8 cellular contexts compared by ENCODE assay signal in genomic region chr19:6393074-6393981, GRCh38. TPM values are rescaled to one million over a fixed set of nuclear protein-coding genes. Genes with fewer than 3 reads are reported as not detected.
DNase-seq lines count a peak whose midpoint lies in the region; ATAC-seq and TF ChIP-seq lines count a peak whose summit lies in the region.

Gene GTF2F1, minus strand, starts transcription at chr19:6393164. Its CDS starts 169 bp downstream, at chr19:6392995.

- TF ChIP-seq CTCF in Calu3 (IDR thresholded peaks at IDR 0.05; ENCODE audit: unreplicated experiment): no peak
- TF ChIP-seq CTCF in OCI-LY7 (conservative IDR thresholded peaks at IDR 0.05; ENCODE audit: low read length): peak; percentile 50

- H3K9me3 ChIP-seq in OCI-LY7 (ENCODE audit: low read length) (no peaks in the 10 kb centered on the region), mononuclear cell (ENCODE audit: low read depth, low read length) (no peaks in the 10 kb centered on the region)

- no peaks in the 10 kb centered on the region for H4K20me1 ChIP-seq in OCI-LY7 (ENCODE audit: insufficient read depth, low read length)

- H3K79me2 ChIP-seq in OCI-LY7 (ENCODE audit: insufficient read depth, low read depth, low read length): peaks cover 15% of the 10 kb centered on the region

- H3K9me3 Mint-ChIP-seq in Calu3 (ENCODE audit: low read depth, unreplicated experiment): no peaks in the 10 kb centered on the region

- peaks cover 14% of the 10 kb centered on the region for H3K4me1 ChIP-seq in OCI-LY7 (ENCODE audit: insufficient read depth, low read length, poor library complexity, severe bottlenecking)
- H3K4me1 ChIP-seq in mononuclear cell (ENCODE audit: insufficient read depth, low read length): peaks cover 19% of the 10 kb centered on the region

- H3K27ac ChIP-seq in OCI-LY7 (ENCODE audit: low read depth, low read length, poor library complexity, severe bottlenecking): peak within 1 kb of the TSS; percentile 44

- peak; percentile 83 for ATAC-seq in GM21423 (IDR thresholded peaks at IDR 0.05; ENCODE audit: unreplicated experiment)

- peak within 1 kb of the TSS; percentile 94 for H3K27ac Mint-ChIP-seq in Calu3 (ENCODE audit: unreplicated experiment)

- intact Hi-C loops in Calu3 (cut with micrococcal nuclease; ENCODE audit: unreplicated experiment) (no loop called here), OCI-LY7 (cut with micrococcal nuclease; ENCODE audit: unreplicated experiment) (loop anchor here (10.0 kb wide), 1 partner anchor 111 kb away; the partner anchor contains the start of gene TUBB4A)

- H3K27me3 Mint-ChIP-seq in Calu3 (ENCODE audit: unreplicated experiment): no peaks in the 10 kb centered on the region

- CTCF ChIA-PET in Calu3 (lab: Charles Lee) (interaction anchor here (1.0 kb wide), 1 partner anchor 224 kb away, joined by 3 read pairs; no protein-coding TSS in a partner anchor), OCI-LY7 (lab: Charles Lee; ENCODE audit: unreplicated experiment) (no interaction called here)

- H3K36me3 ChIP-seq in OCI-LY7 (ENCODE audit: insufficient read depth, low read length): peaks cover 26% of the 10 kb centered on the region

- peaks cover 16% of the 10 kb centered on the region for H3K4me1 Mint-ChIP-seq in Calu3 (ENCODE audit: low read depth, unreplicated experiment)

- no peaks in the 10 kb centered on the region for H3K9me2 ChIP-seq in OCI-LY7 (ENCODE audit: insufficient read depth, low read length)

- DNase-seq in Calu3: peak; percentile 87
- DNase-seq in HuH-7.5 (ENCODE audit: low spot score): peak; percentile 97
- peak; percentile 96 for DNase-seq in OCI-LY7 (ENCODE audit: low spot score)
- DNase-seq in activated T-cell treated with anti-CD3 and anti-CD28 coated beads for 1 hour (ENCODE audit: low read depth): peak; percentile 91
- peak; percentile 96 for DNase-seq in epidermal melanocyte (ENCODE audit: insufficient read length, low spot score)
- DNase-seq in stimulated activated CD8-positive, alpha-beta memory T cell treated with anti-CD3 and anti-CD28 coated beads, Interleukin-4, amount 100 ng/mL, for 1 hour (ENCODE audit: low read depth in 2 of 2, low spot score in 1 of 2): peak; percentile 90 to 93

- H2AFZ ChIP-seq in OCI-LY7 (ENCODE audit: low read length): peak within 1 kb of the TSS; percentile 97

- BruUV-seq in Calu3 (replicated peaks; lab: Mats Ljungman, UMichigan) (no TSS peak), OCI-LY7 (replicated peaks; lab: Mats Ljungman, UMichigan) (no TSS peak)

- H3K36me3 Mint-ChIP-seq in Calu3 (ENCODE audit: insufficient read depth, unreplicated experiment): peaks cover 37% of the 10 kb centered on the region

- H3K4me2 ChIP-seq in OCI-LY7 (ENCODE audit: low read length): peak within 1 kb of the TSS; percentile 91

- POLR2A ChIA-PET in OCI-LY7 (lab: Charles Lee): no interaction called here

- H3K4me3 ChIP-seq in OCI-LY7 (ENCODE audit: low read depth, low read length, poor library complexity, severe bottlenecking): peak within 1 kb of the TSS; percentile 81
- peak within 1 kb of the TSS; percentile 88 for H3K4me3 ChIP-seq in mononuclear cell (ENCODE audit: low read length)

- peak within 1 kb of the TSS; percentile 86 for H3K4me3 Mint-ChIP-seq in Calu3 (ENCODE audit: low read depth, unreplicated experiment)

- H3K27me3 ChIP-seq in mononuclear cell (ENCODE audit: insufficient read depth, low read length): no peaks in the 10 kb centered on the region

RNA-seq across cellular contexts. Expression of gene GTF2F1, which starts in this region (rescaled TPM):
- total RNA-seq in Calu3 (2022): 39.2 and 40.9 TPM in 2 replicates
- total RNA-seq in OCI-LY7 (2014; rRNA removed; shearing (Covaris generic)): 31.1 and 44.4 TPM in 2 replicates
- total RNA-seq in OCI-LY7 (2022): 43.2 and 47.7 TPM in 2 replicates
- total RNA-seq in mononuclear cell: 35.5 TPM

Comparison
In these comparisons a context has a peak if more than half of its experiments do, and no peak if none do; other contexts are left out.
1. Peak in every context shown above with its lines: DNase-seq, ATAC-seq, H3K4me3 ChIP-seq and H3K27ac ChIP-seq.